ENCODE assay signal across 8 cellular contexts in genomic region chr4:39044947-39045734, GRCh38. TPM values are rescaled to one million over a fixed set of nuclear protein-coding genes. Genes with fewer than 3 reads are reported as not detected.
DNase-seq lines count a peak whose midpoint lies in the region; ATAC-seq and TF ChIP-seq lines count a peak whose summit lies in the region.

No MANE protein-coding gene starts in this region.

- H3K27ac ChIP-seq in RWPE1 (peak overlapping the region; percentile 91), caudate nucleus (ENCODE audit: low read depth, low read length) (peak overlapping the region; percentile 52)

- POLR2A ChIA-PET in RWPE1 (lab: Yijun Ruan, JAX; ENCODE audit: low non-redundant PET), result no interaction called here

- no peaks in the 10 kb centered on the region for H3K27me3 ChIP-seq in kidney epithelial cell (ENCODE audit: control insufficient read depth, insufficient read depth, low read length)

- no peaks in the 10 kb centered on the region for H3K36me3 ChIP-seq in kidney epithelial cell (ENCODE audit: control insufficient read depth, insufficient read depth, low read length)

- ATAC-seq in HG02610 (IDR thresholded peaks at IDR 0.05; ENCODE audit: unreplicated experiment) (peak; percentile 25), GM18868 (IDR thresholded peaks at IDR 0.05; ENCODE audit: unreplicated experiment) (no peak)

- CTCF ChIA-PET in RWPE1 (lab: Yijun Ruan, JAX), result interaction anchor here (0.7 kb wide), 2 partner anchors 13 to 30 kb away, joined by 5 to 6 read pairs; partner anchors contain the start of gene TMEM156

- TF ChIP-seq CTCF in RWPE1 (conservative IDR thresholded peaks at IDR 0.05; ENCODE audit: low read depth) (no peak), kidney epithelial cell (IDR thresholded peaks at IDR 0.05; ENCODE audit: insufficient read depth, low read length, poor library complexity, severe bottlenecking) (no peak)

- DNase-seq in NCI-H82 (lab: John Stamatoyannopoulos, UW) (peak; percentile 45), NCI-H82 treated with DMSO at 0.1 percent for 48 hours (lab: John Stamatoyannopoulos, UW; ENCODE audit: unreplicated experiment) (no peak), RWPE1 (ENCODE audit: low spot score) (peak; percentile 28), caudate nucleus (lab: John Stamatoyannopoulos, UW) (peak in 14 of 61 donors; percentile 24 to 76 (median 45)), kidney epithelial cell (ENCODE audit: low read depth) (no peak)
- peak; percentile 40 for DNase-seq in stimulated activated CD8-positive, alpha-beta memory T cell treated with anti-CD3 and anti-CD28 coated beads, Interleukin-4, amount 100 ng/mL, for 48 hours

- peak overlapping the region; percentile 67 for H3K4me3 ChIP-seq in kidney epithelial cell (ENCODE audit: low read depth, low read length)

RNA-seq across cellular contexts. Expression of gene TMEM156, which starts 12.9 kb away (rescaled TPM):
- total RNA-seq in kidney epithelial cell, result 2.0 and 5.2 TPM in 2 replicates

RNA-seq across cellular contexts. Expression of gene KLHL5, which starts 16.9 kb away (rescaled TPM):
- 56.2 and 57.1 TPM in 2 replicates for total RNA-seq in kidney epithelial cell

Comparison
In these comparisons a context has a peak if more than half of its experiments do, and no peak if none do; other contexts are left out.
1. DNase-seq: peak in NCI-H82 (single experiment), RWPE1 (single experiment) and stimulated activated CD8-positive, alpha-beta memory T cell treated with anti-CD3 and anti-CD28 coated beads, Interleukin-4, amount 100 ng/mL, for 48 hours (single experiment); none in NCI-H82 treated with DMSO at 0.1 percent for 48 hours (single experiment) and kidney epithelial cell (single experiment).